ENCODE assay signal across 9 cellular contexts in the genomic region with DNA sequence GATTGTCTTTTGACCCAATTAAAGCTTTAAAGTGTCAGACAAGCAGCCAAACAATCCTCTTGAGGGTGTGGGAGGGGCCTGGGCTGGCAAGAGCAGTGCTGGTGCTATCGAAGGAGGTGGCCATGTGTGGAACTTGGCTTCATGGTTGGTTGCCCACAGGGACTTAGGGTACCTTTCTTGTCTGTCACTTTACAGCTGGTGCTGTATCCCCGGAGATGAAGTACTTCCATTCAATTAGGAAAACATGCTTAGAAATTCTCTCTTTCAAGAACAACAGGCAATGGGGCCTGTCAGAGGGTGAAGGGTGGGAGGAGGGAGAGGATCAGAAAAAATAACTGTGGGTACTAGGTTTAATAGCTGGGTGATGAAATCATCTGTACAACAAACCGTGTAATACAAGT.
A peak's percentile ranks its signal among the peaks of the same experiment; 100 is the strongest.
DNase-seq lines count a peak whose midpoint lies in the region; ATAC-seq, FAIRE-seq and TF ChIP-seq lines count a peak whose summit lies in the region.
"Had no signal": no experiment of that assay in that cellular context is flagged by ENCODE, and none has a peak within 500 bp of the region (broad histone marks: within the 10 kb centered on the region; RNA-seq: fewer than 3 reads in every experiment).

No MANE protein-coding gene starts in this region.

- H3K27ac Mint-ChIP-seq in astrocyte (ENCODE audit: unreplicated experiment) (peak overlapping the region; percentile 94), nephron (peak overlapping the region; percentile 11 to 68 (median 45))

- H3K4me3 Mint-ChIP-seq in astrocyte (ENCODE audit: unreplicated experiment) (no peak overlapping the region), nephron (no peak overlapping the region)

- H3K27me3 Mint-ChIP-seq in astrocyte (ENCODE audit: low read depth, unreplicated experiment), result no peaks in the 10 kb centered on the region
- H3K27me3 Mint-ChIP-seq in nephron (ENCODE audit: low read depth), result no peaks in the 10 kb centered on the region

- FAIRE-seq in astrocyte (lab: Jason Lieb, UNC), result no peak
- FAIRE-seq: H1 had no signal

- peak; percentile 50 for ATAC-seq in GM21390 (IDR thresholded peaks at IDR 0.05; ENCODE audit: unreplicated experiment)

- H3K36me3 ChIP-seq in DOHH2 (ENCODE audit: control insufficient read depth, low read length) (peaks cover 11% of the 10 kb centered on the region; the same call in 1 of the 2 replicates), astrocyte (ENCODE audit: insufficient read depth, low read length) (no peaks in the 10 kb centered on the region)

- no peak for TF ChIP-seq CTCF in DOHH2 (IDR thresholded peaks at IDR 0.05; ENCODE audit: low read depth, low read length, poor library complexity, severe bottlenecking)
- no peak for TF ChIP-seq CTCF in astrocyte (IDR thresholded peaks at IDR 0.05; ENCODE audit: insufficient read depth, low read depth, low read length)
- TF ChIP-seq CTCF in nephron (IDR thresholded peaks at IDR 0.05; ENCODE audit: unreplicated experiment in 3 of 3), result no peak

- H2AFZ ChIP-seq in astrocyte (ENCODE audit: low read depth, low read length), result no peak overlapping the region

- H3K4me1 ChIP-seq in DOHH2 (ENCODE audit: control insufficient read depth, low read length), result peaks cover 41% of the 10 kb centered on the region
- H3K4me1 ChIP-seq in astrocyte (ENCODE audit: insufficient read depth, low read length), result peaks cover 36% of the 10 kb centered on the region

- H3K9me3 Mint-ChIP-seq in astrocyte (ENCODE audit: unreplicated experiment), result no peaks in the 10 kb centered on the region
- no peaks in the 10 kb centered on the region for H3K9me3 Mint-ChIP-seq in nephron

- H3K9me3 ChIP-seq in DOHH2 (ENCODE audit: control insufficient read depth, insufficient read depth, low read length), result no peaks in the 10 kb centered on the region
- H3K9me3 ChIP-seq in astrocyte (ENCODE audit: insufficient read depth, low read depth, low read length), result no peaks in the 10 kb centered on the region

- H3K79me2 ChIP-seq in DOHH2 (ENCODE audit: control insufficient read depth, low read length), result no peaks in the 10 kb centered on the region
- H3K79me2 ChIP-seq in astrocyte (ENCODE audit: insufficient read depth, low read length), result no peaks in the 10 kb centered on the region

- peak overlapping the region; percentile 19 for H3K9ac ChIP-seq in astrocyte (ENCODE audit: low read length)

- H3F3A ChIP-seq in DOHH2 (ENCODE audit: control insufficient read depth, insufficient read depth), result peaks cover 3% of the 10 kb centered on the region; the same call in 1 of the 2 replicates

- DNase-seq in HT-29 (ENCODE audit: low spot score) (peak; percentile 41), astrocyte (ENCODE audit: low read depth) (peak; percentile 39), NCI-H146 (lab: John Stamatoyannopoulos, UW) (no peak), A172 (ENCODE audit: low spot score) (no peak), OCI-M1 (lab: John Stamatoyannopoulos, UW) (no peak)

- H3K36me3 Mint-ChIP-seq in astrocyte (ENCODE audit: low read depth, unreplicated experiment) (no peaks in the 10 kb centered on the region), nephron (ENCODE audit: low read depth) (peaks cover 5% of the 10 kb centered on the region)

- peak overlapping the region; percentile 38 for H3K4me3 ChIP-seq in DOHH2 (ENCODE audit: low read length)
- H3K4me3 ChIP-seq in astrocyte (ENCODE audit: insufficient read depth, low read depth, low read length), result no peak overlapping the region

- H3K27me3 ChIP-seq in DOHH2 (ENCODE audit: control insufficient read depth, low read length), result no peaks in the 10 kb centered on the region
- H3K27me3 ChIP-seq in astrocyte (ENCODE audit: insufficient read depth, low read length), result no peaks in the 10 kb centered on the region

- no peaks in the 10 kb centered on the region for H4K20me1 ChIP-seq in DOHH2 (ENCODE audit: control insufficient read depth, insufficient read depth, low read depth, low read length)
- H4K20me1 ChIP-seq in astrocyte (ENCODE audit: insufficient read depth, low read length), result no peaks in the 10 kb centered on the region

- H3K4me1 Mint-ChIP-seq in astrocyte (ENCODE audit: low read depth, unreplicated experiment), result peaks cover 49% of the 10 kb centered on the region
- H3K4me1 Mint-ChIP-seq in nephron, result peaks cover 40% of the 10 kb centered on the region

- H3K4me2 ChIP-seq in DOHH2 (ENCODE audit: low read length) (peak overlapping the region; percentile 39), astrocyte (ENCODE audit: low read length) (peak overlapping the region; percentile 65)

- H3K27ac ChIP-seq in DOHH2 (ENCODE audit: low read depth, low read length), result no peak overlapping the region
- peak overlapping the region; percentile 77 for H3K27ac ChIP-seq in astrocyte (ENCODE audit: low read depth, low read length)

- H3K9me2 ChIP-seq in DOHH2 (replicated peaks; ENCODE audit: control insufficient read depth, low read length), result no peaks in the 10 kb centered on the region

Comparison
In these comparisons a context has a peak if more than half of its experiments do, and no peak if none do; other contexts are left out.
1. DNase-seq: peak in HT-29 (single experiment) and astrocyte (single experiment); none in NCI-H146 (single experiment), A172 (single experiment) and OCI-M1 (single experiment).